Comparison of ENCODE assay signal across 1 cellular context in the genomic region with DNA sequence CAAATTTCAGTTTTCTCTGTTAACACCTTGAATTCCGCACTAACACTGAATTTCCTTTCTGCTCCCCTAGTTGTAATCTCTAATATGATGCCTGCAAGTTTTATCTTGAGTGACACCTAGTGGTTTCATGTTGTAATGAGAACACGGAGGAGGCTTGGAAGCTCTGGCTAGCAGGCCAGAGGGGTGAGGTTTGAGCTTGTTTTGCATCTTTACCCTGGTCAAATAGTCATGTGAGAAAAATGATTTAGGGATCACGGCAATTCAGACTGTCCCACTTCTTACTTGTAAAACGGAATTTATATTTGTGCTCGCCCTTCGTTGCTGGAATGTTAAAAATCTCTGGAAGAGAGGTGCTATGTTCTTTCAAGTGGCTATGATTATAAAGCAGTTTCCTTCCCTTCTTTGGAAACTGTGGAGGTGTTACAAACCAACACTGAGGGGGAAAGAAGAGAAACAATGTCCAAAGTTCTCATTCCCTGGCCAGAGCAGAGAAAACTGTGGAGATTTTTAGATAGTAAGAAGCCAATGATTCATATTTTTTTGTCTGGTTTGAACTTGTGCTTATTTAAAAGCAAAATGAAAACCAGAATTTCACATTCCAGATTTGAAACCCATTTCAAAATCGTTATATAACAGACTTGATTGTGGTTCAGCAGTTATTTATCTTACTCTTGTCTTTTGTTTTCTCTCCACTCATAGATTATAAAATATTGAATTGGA.
TF ChIP-seq lines count a peak whose summit lies in the region.

No MANE protein-coding gene starts in this region.

TF ChIP-seq in GM23338, 12 proteins besides CTCF, POLR2A, EP300 and RAD21 (continued from another document):
- TF ChIP-seq, protein P1, sequence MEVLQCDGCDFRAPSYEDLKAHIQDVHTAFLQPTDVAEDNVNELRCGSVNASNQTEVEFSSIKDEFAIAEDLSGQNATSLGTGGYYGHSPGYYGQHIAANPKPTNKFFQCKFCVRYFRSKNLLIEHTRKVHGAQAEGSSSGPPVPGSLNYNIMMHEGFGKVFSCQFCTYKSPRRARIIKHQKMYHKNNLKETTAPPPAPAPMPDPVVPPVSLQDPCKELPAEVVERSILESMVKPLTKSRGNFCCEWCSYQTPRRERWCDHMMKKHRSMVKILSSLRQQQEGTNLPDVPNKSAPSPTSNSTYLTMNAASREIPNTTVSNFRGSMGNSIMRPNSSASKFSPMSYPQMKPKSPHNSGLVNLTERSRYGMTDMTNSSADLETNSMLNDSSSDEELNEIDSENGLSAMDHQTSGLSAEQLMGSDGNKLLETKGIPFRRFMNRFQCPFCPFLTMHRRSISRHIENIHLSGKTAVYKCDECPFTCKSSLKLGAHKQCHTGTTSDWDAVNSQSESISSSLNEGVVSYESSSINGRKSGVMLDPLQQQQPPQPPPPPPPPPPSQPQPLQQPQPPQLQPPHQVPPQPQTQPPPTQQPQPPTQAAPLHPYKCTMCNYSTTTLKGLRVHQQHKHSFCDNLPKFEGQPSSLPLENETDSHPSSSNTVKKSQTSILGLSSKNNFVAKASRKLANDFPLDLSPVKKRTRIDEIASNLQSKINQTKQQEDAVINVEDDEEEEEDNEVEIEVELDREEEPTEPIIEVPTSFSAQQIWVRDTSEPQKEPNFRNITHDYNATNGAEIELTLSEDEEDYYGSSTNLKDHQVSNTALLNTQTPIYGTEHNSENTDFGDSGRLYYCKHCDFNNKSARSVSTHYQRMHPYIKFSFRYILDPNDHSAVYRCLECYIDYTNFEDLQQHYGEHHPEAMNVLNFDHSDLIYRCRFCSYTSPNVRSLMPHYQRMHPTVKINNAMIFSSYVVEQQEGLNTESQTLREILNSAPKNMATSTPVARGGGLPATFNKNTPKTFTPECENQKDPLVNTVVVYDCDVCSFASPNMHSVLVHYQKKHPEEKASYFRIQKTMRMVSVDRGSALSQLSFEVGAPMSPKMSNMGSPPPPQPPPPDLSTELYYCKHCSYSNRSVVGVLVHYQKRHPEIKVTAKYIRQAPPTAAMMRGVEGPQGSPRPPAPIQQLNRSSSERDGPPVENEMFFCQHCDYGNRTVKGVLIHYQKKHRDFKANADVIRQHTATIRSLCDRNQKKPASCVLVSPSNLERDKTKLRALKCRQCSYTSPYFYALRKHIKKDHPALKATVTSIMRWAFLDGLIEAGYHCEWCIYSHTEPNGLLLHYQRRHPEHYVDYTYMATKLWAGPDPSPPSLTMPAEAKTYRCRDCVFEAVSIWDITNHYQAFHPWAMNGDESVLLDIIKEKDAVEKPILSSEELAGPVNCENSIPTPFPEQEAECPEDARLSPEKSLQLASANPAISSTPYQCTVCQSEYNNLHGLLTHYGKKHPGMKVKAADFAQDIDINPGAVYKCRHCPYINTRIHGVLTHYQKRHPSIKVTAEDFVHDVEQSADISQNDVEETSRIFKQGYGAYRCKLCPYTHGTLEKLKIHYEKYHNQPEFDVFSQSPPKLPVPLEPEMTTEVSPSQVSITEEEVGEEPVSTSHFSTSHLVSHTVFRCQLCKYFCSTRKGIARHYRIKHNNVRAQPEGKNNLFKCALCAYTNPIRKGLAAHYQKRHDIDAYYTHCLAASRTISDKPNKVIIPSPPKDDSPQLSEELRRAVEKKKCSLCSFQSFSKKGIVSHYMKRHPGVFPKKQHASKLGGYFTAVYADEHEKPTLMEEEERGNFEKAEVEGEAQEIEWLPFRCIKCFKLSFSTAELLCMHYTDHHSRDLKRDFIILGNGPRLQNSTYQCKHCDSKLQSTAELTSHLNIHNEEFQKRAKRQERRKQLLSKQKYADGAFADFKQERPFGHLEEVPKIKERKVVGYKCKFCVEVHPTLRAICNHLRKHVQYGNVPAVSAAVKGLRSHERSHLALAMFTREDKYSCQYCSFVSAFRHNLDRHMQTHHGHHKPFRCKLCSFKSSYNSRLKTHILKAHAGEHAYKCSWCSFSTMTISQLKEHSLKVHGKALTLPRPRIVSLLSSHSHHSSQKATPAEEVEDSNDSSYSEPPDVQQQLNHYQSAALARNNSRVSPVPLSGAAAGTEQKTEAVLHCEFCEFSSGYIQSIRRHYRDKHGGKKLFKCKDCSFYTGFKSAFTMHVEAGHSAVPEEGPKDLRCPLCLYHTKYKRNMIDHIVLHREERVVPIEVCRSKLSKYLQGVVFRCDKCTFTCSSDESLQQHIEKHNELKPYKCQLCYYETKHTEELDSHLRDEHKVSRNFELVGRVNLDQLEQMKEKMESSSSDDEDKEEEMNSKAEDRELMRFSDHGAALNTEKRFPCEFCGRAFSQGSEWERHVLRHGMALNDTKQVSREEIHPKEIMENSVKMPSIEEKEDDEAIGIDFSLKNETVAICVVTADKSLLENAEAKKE (CRISPR knock-in tag; IDR thresholded peaks at IDR 0.05) = no peak
- TF ChIP-seq REST (IDR thresholded peaks at IDR 0.05; ENCODE audit: unreplicated experiment) (no peak), EZH2 (IDR thresholded peaks at IDR 0.05; ENCODE audit: low read depth, unreplicated experiment) (no peak), NANOG (IDR thresholded peaks at IDR 0.05; ENCODE audit: borderline replicate concordance) (no peak), ZNF114 (CRISPR knock-in tag; IDR thresholded peaks at IDR 0.05) (no peak), POLR2AphosphoS5 (IDR thresholded peaks at IDR 0.05; ENCODE audit: low read depth) (no peak), EZH2phosphoT487 (IDR thresholded peaks at IDR 0.05; ENCODE audit: unreplicated experiment) (no peak), CREB1 (CRISPR knock-in tag; IDR thresholded peaks at IDR 0.05; ENCODE audit: low read depth) (no peak), JUNB (IDR thresholded peaks at IDR 0.05; ENCODE audit: unreplicated experiment) (no peak), ETS1 (IDR thresholded peaks at IDR 0.05) (no peak)
